In the genomic region with DNA sequence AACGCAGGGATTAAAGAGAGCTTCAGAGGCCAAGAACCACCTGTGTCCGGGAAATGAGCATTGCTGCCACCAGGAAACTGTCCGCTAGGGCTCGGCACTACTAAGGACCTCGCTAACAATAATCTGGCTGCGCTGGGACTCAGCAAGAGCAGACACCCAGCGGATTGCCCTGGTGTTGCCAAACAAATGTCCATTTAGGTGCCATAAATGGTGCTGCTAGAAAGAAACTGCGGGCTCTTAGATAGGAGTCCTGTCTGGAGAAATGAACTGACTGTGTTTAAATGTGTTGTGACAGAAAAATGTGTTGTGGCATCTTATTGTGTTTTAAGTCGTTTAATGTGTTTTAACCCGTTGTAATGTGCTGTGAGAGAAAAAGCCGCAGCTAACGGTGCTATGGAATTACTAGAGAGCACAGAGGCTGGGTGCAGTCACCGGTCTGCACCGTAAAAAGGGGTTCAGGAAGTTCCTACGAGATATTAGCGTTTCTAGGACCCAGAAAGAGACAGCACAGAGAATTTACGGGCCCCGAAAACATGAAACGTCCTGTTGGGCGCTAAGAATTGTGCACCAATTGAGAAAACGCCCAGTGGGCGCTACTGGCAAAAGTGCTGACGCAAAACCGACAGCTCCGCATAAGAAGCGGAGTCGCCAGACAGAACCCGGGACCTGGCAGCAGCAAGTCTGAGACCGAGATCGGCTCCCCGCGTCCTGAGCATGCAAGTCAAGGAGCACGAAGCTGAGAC, we compare ENCODE assay signal across 8 cellular contexts.
DNase-seq lines count a peak whose midpoint lies in the region; ATAC-seq and TF ChIP-seq lines count a peak whose summit lies in the region.

No MANE protein-coding gene starts in this region.

- intact Hi-C loops in lower lobe of right lung (cut with DNase I): loop anchor here (5.0 kb wide), 1 partner anchor 43 kb away; no protein-coding TSS in a partner anchor

- H3K9ac ChIP-seq in KMS-11: peak overlapping the region; percentile 97

- TF ChIP-seq CTCF in KMS-11 (conservative IDR thresholded peaks at IDR 0.05; ENCODE audit: low read depth, low read length) (peak; percentile 50; the same call in 1 of the 2 replicates), lower lobe of right lung (IDR thresholded peaks at IDR 0.05) (peak; percentile 51)

- peak overlapping the region; percentile 99 for H3K27ac ChIP-seq in KMS-11
- H3K27ac ChIP-seq in caudate nucleus (ENCODE audit: low read depth, low read length): peak overlapping the region; percentile 48
- H3K27ac ChIP-seq in lower lobe of right lung: peak overlapping the region; percentile 94

- DNase-seq in EH (ENCODE audit: low read depth): peak; percentile 67
- peak; percentile 27 for DNase-seq in activated CD4-positive, CD25-positive, alpha-beta regulatory T cell treated with anti-CD3 and anti-CD28 coated beads, Interleukin-2, amount 50 U/mL, for 16 hours (ENCODE audit: low read depth, low spot score)
- DNase-seq in caudate nucleus (lab: John Stamatoyannopoulos, UW): peak in 7 of 61 donors; percentile 1 to 36 (median 6)
- DNase-seq in lower lobe of right lung: peak; percentile 82
- DNase-seq in inferior parietal cortex (ENCODE audit: extremely low spot score): no peak

- peaks cover 41% of the 10 kb centered on the region for H3K4me1 Mint-ChIP-seq in stimulated activated naive CD8-positive, alpha-beta T cell treated with anti-CD3 and anti-CD28 coated beads, Interleukin-15, Interleukin-2, amounts not matched to agents 100 ng/mL and 50 ng/mL, for 24 hours (ENCODE audit: low read depth)

- no peak overlapping the region for H3K4me3 ChIP-seq in KMS-11 (IDR thresholded peaks at IDR 0.05; ENCODE audit: insufficient read depth, low read depth, low read length)
- peak overlapping the region; percentile 56 for H3K4me3 ChIP-seq in lower lobe of right lung

- H2AFZ ChIP-seq in KMS-11 (ENCODE audit: low read depth): peak overlapping the region; percentile 77

- peak overlapping the region; percentile 80 for H3K27ac Mint-ChIP-seq in stimulated activated naive CD8-positive, alpha-beta T cell treated with anti-CD3 and anti-CD28 coated beads, Interleukin-15, Interleukin-2, amounts not matched to agents 100 ng/mL and 50 ng/mL, for 24 hours

- no peaks in the 10 kb centered on the region for H4K20me1 ChIP-seq in KMS-11 (ENCODE audit: insufficient read depth)

- H3K27me3 ChIP-seq in KMS-11 (ENCODE audit: insufficient read depth, low read depth): no peaks in the 10 kb centered on the region
- H3K27me3 ChIP-seq in lower lobe of right lung (ENCODE audit: low read depth): peaks cover 92% of the 10 kb centered on the region

- H3K36me3 Mint-ChIP-seq in stimulated activated naive CD8-positive, alpha-beta T cell treated with anti-CD3 and anti-CD28 coated beads, Interleukin-15, Interleukin-2, amounts not matched to agents 100 ng/mL and 50 ng/mL, for 24 hours (ENCODE audit: low read depth): peaks cover 10% of the 10 kb centered on the region

- H3K4me3 Mint-ChIP-seq in stimulated activated naive CD8-positive, alpha-beta T cell treated with anti-CD3 and anti-CD28 coated beads, Interleukin-15, Interleukin-2, amounts not matched to agents 100 ng/mL and 50 ng/mL, for 24 hours: peak overlapping the region; percentile 94

- no peaks in the 10 kb centered on the region for H3K27me3 Mint-ChIP-seq in stimulated activated naive CD8-positive, alpha-beta T cell treated with anti-CD3 and anti-CD28 coated beads, Interleukin-15, Interleukin-2, amounts not matched to agents 100 ng/mL and 50 ng/mL, for 24 hours

- no peaks in the 10 kb centered on the region for H3K36me3 ChIP-seq in KMS-11 (ENCODE audit: insufficient read depth)
- no peaks in the 10 kb centered on the region for H3K36me3 ChIP-seq in lower lobe of right lung

- H3K79me2 ChIP-seq in KMS-11 (ENCODE audit: insufficient read depth, low read depth): peaks cover 16% of the 10 kb centered on the region; the same call in 1 of the 2 replicates

- peaks cover 6% of the 10 kb centered on the region for H3K9me3 ChIP-seq in lower lobe of right lung

- H3K4me2 ChIP-seq in KMS-11: peak overlapping the region; percentile 99

- H3K4me1 ChIP-seq in KMS-11 (ENCODE audit: low read depth, poor library complexity, severe bottlenecking) (peaks cover 21% of the 10 kb centered on the region), lower lobe of right lung (peaks cover 32% of the 10 kb centered on the region)

- no peaks in the 10 kb centered on the region for H3K9me3 Mint-ChIP-seq in stimulated activated naive CD8-positive, alpha-beta T cell treated with anti-CD3 and anti-CD28 coated beads, Interleukin-15, Interleukin-2, amounts not matched to agents 100 ng/mL and 50 ng/mL, for 24 hours

- ATAC-seq in GM21529 (IDR thresholded peaks at IDR 0.05; ENCODE audit: unreplicated experiment) (peak; percentile 65), lower lobe of right lung (peak; percentile 46 to 69)

Comparison
In these comparisons a context has a peak if more than half of its experiments do, and no peak if none do; other contexts are left out.
1. H3K27ac ChIP-seq: peak in every context shown above with its lines; median percentile 99 in KMS-11; 94 in lower lobe of right lung; 48 in caudate nucleus.